In genomic region chr6:84854801-84855400, GRCh38 we compare ENCODE assay signal across 19 cellular contexts.
DNase-seq lines count a peak whose midpoint lies in the region; ATAC-seq and TF ChIP-seq lines count a peak whose summit lies in the region.
"Had no signal": no experiment of that assay in that cellular context is flagged by ENCODE, and none has a peak within 500 bp of the region (broad histone marks: within the 10 kb centered on the region; RNA-seq: fewer than 3 reads in every experiment).

No MANE protein-coding gene starts in this region.

- no peak overlapping the region for H3K4me3 ChIP-seq in HFF-Myc (replicated peaks; ENCODE audit: low read depth, low read length)
- H3K4me3 ChIP-seq in fibroblast of mammary gland (ENCODE audit: control insufficient read depth, low read depth, low read length): no peak overlapping the region
- no peak overlapping the region for H3K4me3 ChIP-seq in mesodermal cell (ENCODE audit: extremely low read depth, insufficient read depth, low read length, poor library complexity, severe bottlenecking)
- no peak overlapping the region for H3K4me3 ChIP-seq in coronary artery
- H3K4me3 ChIP-seq: BLaER1 treated with 17β-estradiol and CSF1 and Interleukin-3, amounts not matched to agents 10 nM and 100 nM; GM23248 had no signal

- H3K36me3 Mint-ChIP-seq in natural killer cell treated with Interleukin-12 subunit alpha and Interleukin-12 subunit beta and Interleukin-15 and Interleukin-18, amount 100 ng/mL, for 72 hours: no peaks in the 10 kb centered on the region
- H3K36me3 Mint-ChIP-seq: CD8-positive, alpha-beta T cell had no signal

- H3K27ac ChIP-seq in mesodermal cell (ENCODE audit: low read depth, low read length, severe bottlenecking) (peak overlapping the region; percentile 46), coronary artery (no peak overlapping the region)
- H3K27ac ChIP-seq: BLaER1 treated with 17β-estradiol and CSF1 and Interleukin-3, amounts not matched to agents 10 nM and 100 nM; GM23248; HL-60 had no signal

- WGBS in mesodermal cell (ENCODE audit: insufficient coverage in 2 of 2), 2 experiments: 66 to 79% methylated on average over 5 of the region's 8 CpGs

- H3K27ac Mint-ChIP-seq in natural killer cell treated with Interleukin-12 subunit alpha and Interleukin-12 subunit beta and Interleukin-15 and Interleukin-18, amount 100 ng/mL, for 72 hours: no peak overlapping the region
- H3K27ac Mint-ChIP-seq: B cell; CD8-positive, alpha-beta T cell; HFFc6 had no signal

- no peaks in the 10 kb centered on the region for H3K9me3 ChIP-seq in mesodermal cell (ENCODE audit: control insufficient read depth, low read length)
- H3K9me3 ChIP-seq: BLaER1 treated with 17β-estradiol and CSF1 and Interleukin-3, amounts not matched to agents 10 nM and 100 nM had no signal

- H3K27me3 Mint-ChIP-seq in natural killer cell treated with Interleukin-12 subunit alpha and Interleukin-12 subunit beta and Interleukin-15 and Interleukin-18, amount 100 ng/mL, for 72 hours: no peaks in the 10 kb centered on the region
- H3K27me3 Mint-ChIP-seq: B cell had no signal

- no peaks in the 10 kb centered on the region for H3K36me3 ChIP-seq in mesodermal cell (ENCODE audit: control insufficient read depth, insufficient read depth, low read length)
- H3K36me3 ChIP-seq: BLaER1 treated with 17β-estradiol and CSF1 and Interleukin-3, amounts not matched to agents 10 nM and 100 nM had no signal

- H3K4me3 Mint-ChIP-seq in natural killer cell treated with Interleukin-12 subunit alpha and Interleukin-12 subunit beta and Interleukin-15 and Interleukin-18, amount 100 ng/mL, for 72 hours: no peak overlapping the region
- H3K4me3 Mint-ChIP-seq: B cell; CD8-positive, alpha-beta T cell; HFFc6 had no signal

- DNase-seq in HFF-Myc (ENCODE audit: extremely low read depth, low read depth) (peak; percentile 94), amniotic epithelial cell (ENCODE audit: low read depth) (peak; percentile 29), fibroblast of mammary gland (ENCODE audit: low read depth) (peak; percentile 71), coronary artery (ENCODE audit: low spot score) (no peak), COR-L47 (lab: John Stamatoyannopoulos, UW) (no peak)
- no peak for DNase-seq in natural killer cell treated with Interleukin-12 subunit alpha and Interleukin-12 subunit beta and Interleukin-15 and Interleukin-18, amount 100 ng/mL, for 72 hours (ENCODE audit: low spot score)
- DNase-seq: CD8-positive, alpha-beta T cell; DMS 273 treated with DMSO at 0.1 percent for 48 hours; DMS53; DND-41; EL; GM23248; HCEC 1CT; HFFc6 had no signal

- ATAC-seq in GM19463 (IDR thresholded peaks at IDR 0.05; ENCODE audit: unreplicated experiment): no peak
- ATAC-seq in natural killer cell treated with Interleukin-12 subunit alpha and Interleukin-12 subunit beta and Interleukin-15 and Interleukin-18, amount 100 ng/mL, for 72 hours: no peak
- ATAC-seq: CD8-positive, alpha-beta T cell had no signal

- H3K4me1 ChIP-seq in mesodermal cell (ENCODE audit: control insufficient read depth, insufficient read depth, low read length, poor library complexity, severe bottlenecking): peaks cover 12% of the 10 kb centered on the region
- H3K4me1 ChIP-seq: BLaER1 treated with 17β-estradiol and CSF1 and Interleukin-3, amounts not matched to agents 10 nM and 100 nM had no signal

- no peak for TF ChIP-seq CTCF in HFF-Myc (IDR thresholded peaks at IDR 0.05; ENCODE audit: low read depth, low read length, missing control alignments)
- TF ChIP-seq CTCF in fibroblast of mammary gland (conservative IDR thresholded peaks at IDR 0.05; ENCODE audit: control insufficient read depth, insufficient read depth, low read depth, low read length): no peak
- TF ChIP-seq CTCF in coronary artery (IDR thresholded peaks at IDR 0.05): no peak

- no peaks in the 10 kb centered on the region for H3K4me1 Mint-ChIP-seq in natural killer cell treated with Interleukin-12 subunit alpha and Interleukin-12 subunit beta and Interleukin-15 and Interleukin-18, amount 100 ng/mL, for 72 hours (ENCODE audit: low read depth in 2 of 2)
- H3K4me1 Mint-ChIP-seq: B cell had no signal

- H3K9me3 Mint-ChIP-seq in natural killer cell treated with Interleukin-12 subunit alpha and Interleukin-12 subunit beta and Interleukin-15 and Interleukin-18, amount 100 ng/mL, for 72 hours: no peaks in the 10 kb centered on the region
- H3K9me3 Mint-ChIP-seq: HFFc6 had no signal

Comparison
In these comparisons a context has a peak if more than half of its experiments do, and no peak if none do; other contexts are left out.
1. DNase-seq: peak in HFF-Myc (single experiment), amniotic epithelial cell (single experiment) and fibroblast of mammary gland (single experiment); none in natural killer cell treated with Interleukin-12 subunit alpha and Interleukin-12 subunit beta and Interleukin-15 and Interleukin-18, amount 100 ng/mL, for 72 hours (single experiment), coronary artery (single experiment) and COR-L47 (single experiment).